ENCODE assay signal across 27 cellular contexts in the genomic region with DNA sequence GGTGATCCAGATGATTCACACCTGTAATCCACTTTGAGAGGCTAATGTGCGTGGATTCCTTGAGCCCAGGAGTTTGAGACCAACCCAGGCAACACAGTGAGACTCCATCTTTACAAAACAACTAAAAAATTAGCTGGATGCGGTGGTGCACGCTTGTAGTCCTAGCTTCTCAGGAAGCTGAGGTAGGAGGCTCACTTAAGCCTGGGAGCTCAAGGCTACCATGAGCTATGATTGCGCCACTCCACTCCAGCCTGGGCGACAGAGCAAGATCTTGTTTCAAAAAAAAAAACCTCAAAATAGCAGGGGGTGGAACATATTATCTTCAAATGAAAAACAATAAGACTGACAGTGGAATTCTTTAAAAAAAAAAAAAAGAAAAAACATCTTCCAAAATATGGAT. TPM values are rescaled to one million over a fixed set of nuclear protein-coding genes. Genes with fewer than 3 reads are reported as not detected.
"Had no signal": no experiment of that assay in that cellular context is flagged by ENCODE, and none has a peak within 500 bp of the region (broad histone marks: within the 10 kb centered on the region; RNA-seq: fewer than 3 reads in every experiment).

No MANE protein-coding gene starts in this region.

- H3K27me3 Mint-ChIP-seq: activated naive CD4-positive, alpha-beta T cell treated with anti-CD3 and anti-CD28 coated beads, Interleukin-2, amount 50 U/mL, for 24 hours had no signal

- DNase-seq: activated CD4-positive, alpha-beta T cell treated with anti-CD3 and anti-CD28 coated beads for 48 hours; activated CD4-positive, alpha-beta T cell treated with anti-CD3 and anti-CD28 coated beads, Interleukin-2, amount 50 U/mL, for 4 hours; activated CD4-positive, CD25-positive, alpha-beta regulatory T cell treated with anti-CD3 and anti-CD28 coated beads, Interleukin-2, amount 50 U/mL, for 72 hours; activated CD8-positive, alpha-beta memory T cell treated with anti-CD3 and anti-CD28 coated beads, Interleukin-2, amount 50 U/mL, for 48 hours; activated CD8-positive, alpha-beta T cell treated with anti-CD3 and anti-CD28 coated beads, Interleukin-2, amount 10 ng/mL, durations not matched to agents 7 days and 5 days; activated effector memory CD4-positive, alpha-beta T cell treated with Interleukin-2 at 50 U/mL for 16 hours; activated naive CD4-positive, alpha-beta T cell; activated T-cell treated with anti-CD3 and anti-CD28 coated beads, Interleukin-2, amount 50 U/mL, for 1 hour; amniotic stem cell; body of pancreas; central memory CD4-positive, alpha-beta T cell; MG63; NCI-H1048; NCI-H146; NCI-H1930; NCI-H2171; NCI-H2227 treated with DMSO at 0.1 percent for 48 hours; NCI-H446 treated with DMSO at 0.1 percent for 48 hours; NCI-H524 treated with DMSO at 0.1 percent for 48 hours; NK-92 treated with Interleukin-12 subunit alpha and Interleukin-12 subunit beta, amount 100 ng/mL, for 24 hours; PC-3; SHP77 treated with DMSO at 0.1 percent for 48 hours had no signal

- H3K4me3 ChIP-seq: ascending aorta, body of pancreas, MG63 had no signal

- H3K27ac ChIP-seq: ascending aorta, body of pancreas had no signal

- H3K27me3 ChIP-seq: ascending aorta, body of pancreas, MG63 had no signal

- H3K9me3 Mint-ChIP-seq: activated naive CD4-positive, alpha-beta T cell treated with anti-CD3 and anti-CD28 coated beads, Interleukin-2, amount 50 U/mL, for 24 hours had no signal

- H3K4me1 ChIP-seq: ascending aorta, body of pancreas had no signal

- H3K4me3 Mint-ChIP-seq: activated CD8-positive, alpha-beta T cell treated with anti-CD3 and anti-CD28 coated beads, Interleukin-2, amount 10 ng/mL, durations not matched to agents 7 days and 5 days; activated naive CD4-positive, alpha-beta T cell treated with anti-CD3 and anti-CD28 coated beads, Interleukin-2, amount 50 U/mL, for 24 hours; activated T-helper 1 cell treated with anti-CD3 and anti-CD28 coated beads, Interleukin-12 subunit alpha, Interleukin-12 subunit beta, Interleukin-2, Interleukin-4 antibody, amounts not matched to agents 30 ng/mL and 10 ng/mL and 1 ng/mL, durations not matched to agents 14 hours and 24 hours and 36 hours; T-helper 1 cell treated with Interleukin-12 subunit alpha and Interleukin-12 subunit beta and Interleukin-4 antibody, amounts not matched to agents 30 μg/mL and 1 μg/mL, for 36 hours; WTC11 had no signal

- ATAC-seq: activated CD8-positive, alpha-beta T cell treated with anti-CD3 and anti-CD28 coated beads, Interleukin-2, amount 10 ng/mL, durations not matched to agents 7 days and 5 days; body of pancreas; PC-3; WTC11 had no signal

- H3K27ac Mint-ChIP-seq: activated CD8-positive, alpha-beta T cell treated with anti-CD3 and anti-CD28 coated beads, Interleukin-2, amount 10 ng/mL, durations not matched to agents 7 days and 5 days; activated naive CD4-positive, alpha-beta T cell treated with anti-CD3 and anti-CD28 coated beads, Interleukin-2, amount 50 U/mL, for 24 hours; activated T-helper 1 cell treated with anti-CD3 and anti-CD28 coated beads, Interleukin-12 subunit alpha, Interleukin-12 subunit beta, Interleukin-2, Interleukin-4 antibody, amounts not matched to agents 30 ng/mL and 10 ng/mL and 1 ng/mL, durations not matched to agents 14 hours and 24 hours and 36 hours; T-helper 1 cell treated with Interleukin-12 subunit alpha and Interleukin-12 subunit beta and Interleukin-4 antibody, amounts not matched to agents 30 μg/mL and 1 μg/mL, for 36 hours; WTC11 had no signal

RNA-seq across cellular contexts. Expression of gene PCDHGC5, which starts 59.0 kb away (rescaled TPM):
- total RNA-seq: activated CD8-positive, alpha-beta T cell treated with anti-CD3 and anti-CD28 coated beads, Interleukin-2, amount 10 ng/mL, durations not matched to agents 7 days and 5 days; activated T-helper 1 cell treated with anti-CD3 and anti-CD28 coated beads, Interleukin-12 subunit alpha, Interleukin-12 subunit beta, Interleukin-2, Interleukin-4 antibody, amounts not matched to agents 30 ng/mL and 10 ng/mL and 1 ng/mL, durations not matched to agents 14 hours and 24 hours and 36 hours had no signal
